Comparison of ENCODE assay signal across 8 cellular contexts in genomic region chr10:22606164-22606614, GRCh38.
A peak's percentile ranks its signal among the peaks of the same experiment; 100 is the strongest.
DNase-seq lines count a peak whose midpoint lies in the region; ATAC-seq and TF ChIP-seq lines count a peak whose summit lies in the region.

No MANE protein-coding gene starts in this region.

- no peak for TF ChIP-seq CTCF in KMS-11 (conservative IDR thresholded peaks at IDR 0.05; ENCODE audit: low read depth, low read length)

- no peaks in the 10 kb centered on the region for H4K20me1 ChIP-seq in KMS-11 (ENCODE audit: insufficient read depth)

- POLR2A ChIA-PET in activated CD4-positive, alpha-beta T cell treated with anti-CD3 and anti-CD28 coated beads for 36 hours (lab: Charles Lee), result no interaction called here

- H3K4me3 ChIP-seq in KMS-11 (IDR thresholded peaks at IDR 0.05; ENCODE audit: insufficient read depth, low read depth, low read length), result no peak overlapping the region

- H3K36me3 ChIP-seq in KMS-11 (ENCODE audit: insufficient read depth), result no peaks in the 10 kb centered on the region; the same call in 1 of the 2 replicates

- H3K27ac ChIP-seq in KMS-11, result no peak overlapping the region

- no peak overlapping the region for H3K9ac ChIP-seq in KMS-11

- CTCF ChIA-PET in activated CD4-positive, alpha-beta T cell treated with anti-CD3 and anti-CD28 coated beads for 36 hours (lab: Charles Lee), result interaction anchor here (0.7 kb wide), 1 partner anchor 8 kb away, joined by 3 read pairs; no protein-coding TSS in a partner anchor

- DNase-seq in activated CD4-positive, alpha-beta T cell treated with anti-CD3 and anti-CD28 coated beads for 36 hours, result peak; percentile 33
- no peak for DNase-seq in activated CD4-positive, alpha-beta T cell treated with anti-CD3 and anti-CD28 coated beads for 48 hours
- peak; percentile 41 for DNase-seq in activated naive CD8-positive, alpha-beta T cell treated with anti-CD3 and anti-CD28 coated beads, Interleukin-2, amount 50 U/mL, for 24 hours
- peak; percentile 75 for DNase-seq in naive B cell
- no peak for DNase-seq in NCI-H2107 treated with DMSO at 0.1 percent for 48 hours (lab: John Stamatoyannopoulos, UW; ENCODE audit: unreplicated experiment)
- DNase-seq in NCI-H524 (lab: John Stamatoyannopoulos, UW), result no peak

- ATAC-seq in activated CD4-positive, alpha-beta T cell treated with anti-CD3 and anti-CD28 coated beads for 36 hours, result peak; percentile 31
- ATAC-seq in GM21825 (IDR thresholded peaks at IDR 0.05; ENCODE audit: unreplicated experiment) (peak; percentile 88), naive B cell (ENCODE audit: low read depth in 2 of 2) (peak; percentile 87 to 89)
- ATAC-seq in activated naive CD8-positive, alpha-beta T cell treated with anti-CD3 and anti-CD28 coated beads, Interleukin-2, amount 50 U/mL, for 24 hours, result peak; percentile 64

- peaks cover 2% of the 10 kb centered on the region for H3K9me3 Mint-ChIP-seq in activated CD4-positive, alpha-beta T cell treated with anti-CD3 and anti-CD28 coated beads for 36 hours (ENCODE audit: low read depth)
- peaks cover 4% of the 10 kb centered on the region for H3K9me3 Mint-ChIP-seq in activated naive CD8-positive, alpha-beta T cell treated with anti-CD3 and anti-CD28 coated beads, Interleukin-2, amount 50 U/mL, for 24 hours
- H3K9me3 Mint-ChIP-seq in naive B cell, result peaks cover 0 to 11% (median 2%) of the 10 kb centered on the region in 7 donors

- peaks cover 30% of the 10 kb centered on the region for H3K4me1 ChIP-seq in KMS-11 (ENCODE audit: low read depth, poor library complexity, severe bottlenecking)

- peak overlapping the region; percentile 29; the same call in 1 of the 2 replicates for H3K4me2 ChIP-seq in KMS-11

- H3K4me3 Mint-ChIP-seq in activated CD4-positive, alpha-beta T cell treated with anti-CD3 and anti-CD28 coated beads for 36 hours, result no peak overlapping the region
- no peak overlapping the region for H3K4me3 Mint-ChIP-seq in activated naive CD8-positive, alpha-beta T cell treated with anti-CD3 and anti-CD28 coated beads, Interleukin-2, amount 50 U/mL, for 24 hours
- peak overlapping the region; percentile 64 to 88 (median 78) for H3K4me3 Mint-ChIP-seq in naive B cell

- 0 out of 2 replicates have a peak, but pooled peaks cover 11% of the 10 kb centered on the region for H3K79me2 ChIP-seq in KMS-11 (ENCODE audit: insufficient read depth, low read depth)

- intact Hi-C loops in activated CD4-positive, alpha-beta T cell treated with anti-CD3 and anti-CD28 coated beads for 36 hours (cut with DNase I, micrococcal nuclease), result loop anchor here in 1 of 2 experiments (10.0 kb wide), 1 partner anchor 1081 kb away; the partner anchor contains the start of gene SKIDA1

- H3K36me3 Mint-ChIP-seq in activated CD4-positive, alpha-beta T cell treated with anti-CD3 and anti-CD28 coated beads for 36 hours (ENCODE audit: low read depth), result peaks cover 55% of the 10 kb centered on the region
- H3K36me3 Mint-ChIP-seq in activated naive CD8-positive, alpha-beta T cell treated with anti-CD3 and anti-CD28 coated beads, Interleukin-2, amount 50 U/mL, for 24 hours (ENCODE audit: low read depth), result peaks cover 64% of the 10 kb centered on the region
- H3K36me3 Mint-ChIP-seq in naive B cell, result peaks cover 18 to 19% of the 10 kb centered on the region in 2 donors

- peak overlapping the region; percentile 69 for H3K27ac Mint-ChIP-seq in activated CD4-positive, alpha-beta T cell treated with anti-CD3 and anti-CD28 coated beads for 36 hours
- peak overlapping the region; percentile 69 for H3K27ac Mint-ChIP-seq in activated naive CD8-positive, alpha-beta T cell treated with anti-CD3 and anti-CD28 coated beads, Interleukin-2, amount 50 U/mL, for 24 hours
- peak overlapping the region; percentile 93 to 99 (median 96) for H3K27ac Mint-ChIP-seq in naive B cell

- H3K4me1 Mint-ChIP-seq in activated CD4-positive, alpha-beta T cell treated with anti-CD3 and anti-CD28 coated beads for 36 hours, result peaks cover 83% of the 10 kb centered on the region
- peaks cover 87% of the 10 kb centered on the region for H3K4me1 Mint-ChIP-seq in activated naive CD8-positive, alpha-beta T cell treated with anti-CD3 and anti-CD28 coated beads, Interleukin-2, amount 50 U/mL, for 24 hours
- peaks cover 56 to 96% (median 83%) of the 10 kb centered on the region in 3 donors for H3K4me1 Mint-ChIP-seq in naive B cell

- H2AFZ ChIP-seq in KMS-11 (ENCODE audit: low read depth), result no peak overlapping the region

- H3K27me3 ChIP-seq in KMS-11 (ENCODE audit: insufficient read depth, low read depth), result no peaks in the 10 kb centered on the region

- no peaks in the 10 kb centered on the region for H3K27me3 Mint-ChIP-seq in activated CD4-positive, alpha-beta T cell treated with anti-CD3 and anti-CD28 coated beads for 36 hours
- no peaks in the 10 kb centered on the region for H3K27me3 Mint-ChIP-seq in activated naive CD8-positive, alpha-beta T cell treated with anti-CD3 and anti-CD28 coated beads, Interleukin-2, amount 50 U/mL, for 24 hours
- no peaks in the 10 kb centered on the region for H3K27me3 Mint-ChIP-seq in naive B cell

Comparison
In these comparisons a context has a peak if more than half of its experiments do, and no peak if none do; other contexts are left out.
1. DNase-seq: peak in activated CD4-positive, alpha-beta T cell treated with anti-CD3 and anti-CD28 coated beads for 36 hours (single experiment), activated naive CD8-positive, alpha-beta T cell treated with anti-CD3 and anti-CD28 coated beads, Interleukin-2, amount 50 U/mL, for 24 hours (single experiment) and naive B cell (single experiment); none in activated CD4-positive, alpha-beta T cell treated with anti-CD3 and anti-CD28 coated beads for 48 hours (single experiment), NCI-H2107 treated with DMSO at 0.1 percent for 48 hours (single experiment) and NCI-H524 (0 of 2).
2. ATAC-seq: peak in every context shown above with its lines; median percentile 88 in GM21825; 88 in naive B cell; 64 in activated naive CD8-positive, alpha-beta T cell treated with anti-CD3 and anti-CD28 coated beads, Interleukin-2, amount 50 U/mL, for 24 hours; 31 in activated CD4-positive, alpha-beta T cell treated with anti-CD3 and anti-CD28 coated beads for 36 hours.
3. H3K4me3 Mint-ChIP-seq: peak in naive B cell (8 of 8); none in activated CD4-positive, alpha-beta T cell treated with anti-CD3 and anti-CD28 coated beads for 36 hours (single experiment) and activated naive CD8-positive, alpha-beta T cell treated with anti-CD3 and anti-CD28 coated beads, Interleukin-2, amount 50 U/mL, for 24 hours (single experiment).
4. Peak in every context shown above with its lines, with median percentiles within 50 percentile points of each other: H3K27ac Mint-ChIP-seq.